Comparison of ENCODE assay signal across 8 cellular contexts in genomic region chr3:53045784-53046170, GRCh38. TPM values are rescaled to one million over a fixed set of nuclear protein-coding genes. Genes with fewer than 3 reads are reported as not detected.
DNase-seq lines count a peak whose midpoint lies in the region; ATAC-seq and TF ChIP-seq lines count a peak whose summit lies in the region.

TSS of gene SFMBT1 (minus strand) at chr3:53046073. CDS start at chr3:52969128, 76,945 bp downstream.

- DNase-seq in AG08395 (ENCODE audit: low spot score), result peak; percentile 94
- peak; percentile 75 for DNase-seq in OCI-M1 (lab: John Stamatoyannopoulos, UW)
- DNase-seq in activated T-helper 2 cell treated with anti-CD3 and anti-CD28 coated beads, Interferon-gamma antibody, Interleukin-2, Interleukin-4, amounts not matched to agents 10 μg/mL and 5 μg/mL and 100 μg/mL, durations not matched to agents 14 hours and 24 hours and 36 hours (ENCODE audit: low spot score), result no peak
- DNase-seq in fibroblast of villous mesenchyme (ENCODE audit: low read depth), result peak; percentile 61
- peak; percentile 76 for DNase-seq in stomach

- TF ChIP-seq RAD21 in neural cell (conservative IDR thresholded peaks at IDR 0.05), result no peak

- H3K9me3 Mint-ChIP-seq in activated T-helper 2 cell treated with anti-CD3 and anti-CD28 coated beads, Interferon-gamma antibody, Interleukin-2, Interleukin-4, amounts not matched to agents 10 μg/mL and 5 μg/mL and 100 μg/mL, durations not matched to agents 14 hours and 24 hours and 36 hours, result no peaks in the 10 kb centered on the region

- H3K27me3 ChIP-seq in neural cell (ENCODE audit: insufficient read depth, low read depth, low read length), result peaks cover 19% of the 10 kb centered on the region
- H3K27me3 ChIP-seq in stomach, result no peaks in the 10 kb centered on the region

- no peak for TF ChIP-seq POLR2A in stomach (IDR thresholded peaks at IDR 0.05)

- no peaks in the 10 kb centered on the region for H3F3A ChIP-seq in neural cell (ENCODE audit: insufficient read depth, low read length, poor library complexity, severe bottlenecking)

- no peaks in the 10 kb centered on the region for H3K9me2 ChIP-seq in neural cell (ENCODE audit: insufficient read depth, low read length)

- peak within 1 kb of the TSS; percentile 72 for H3K9ac ChIP-seq in neural cell (ENCODE audit: low read length)

- peaks cover 20% of the 10 kb centered on the region for H3K79me2 ChIP-seq in neural cell (replicated peaks; ENCODE audit: insufficient read depth, low read length)

- ATAC-seq in GM18861 (IDR thresholded peaks at IDR 0.05; ENCODE audit: unreplicated experiment), result peak; percentile 29
- peak; percentile 26 for ATAC-seq in HG03108 (IDR thresholded peaks at IDR 0.05; ENCODE audit: unreplicated experiment)

- TF ChIP-seq EP300 in neural cell (conservative IDR thresholded peaks at IDR 0.05; ENCODE audit: poor library complexity, severe bottlenecking), result no peak
- TF ChIP-seq EP300 in stomach (IDR thresholded peaks at IDR 0.05), result no peak

- H3K9me3 ChIP-seq in neural cell (ENCODE audit: low read length) (no peaks in the 10 kb centered on the region), stomach (no peaks in the 10 kb centered on the region)

- intact Hi-C loops in activated T-helper 2 cell treated with anti-CD3 and anti-CD28 coated beads, Interferon-gamma antibody, Interleukin-2, Interleukin-4, amounts not matched to agents 10 μg/mL and 5 μg/mL and 100 μg/mL, durations not matched to agents 14 hours and 24 hours and 36 hours (cut with micrococcal nuclease), result loop anchor here (2.0 kb wide), 1 partner anchor 149 kb away; the partner anchor contains the start of gene STIMATE
- intact Hi-C loops in stomach (cut with DNase I; ENCODE audit: low total_unique reads), result no loop called here

- H3K4me2 ChIP-seq in neural cell (ENCODE audit: low read length), result no peak within 1 kb of the TSS

- H3K4me3 ChIP-seq in fibroblast of villous mesenchyme (ENCODE audit: low read depth, low read length) (peak within 1 kb of the TSS; percentile 77), neural cell (ENCODE audit: low read length) (peak within 1 kb of the TSS; percentile 75), stomach (peak within 1 kb of the TSS; percentile 89 to 98 (median 96))

- TF ChIP-seq CTCF in fibroblast of villous mesenchyme (IDR thresholded peaks at IDR 0.05; ENCODE audit: insufficient read depth, low read depth, low read length) (no peak), neural cell (IDR thresholded peaks at IDR 0.05; ENCODE audit: poor library complexity, severe bottlenecking) (no peak), stomach (IDR thresholded peaks at IDR 0.05) (no peak)

- peaks cover 6% of the 10 kb centered on the region for H3K36me3 Mint-ChIP-seq in activated T-helper 2 cell treated with anti-CD3 and anti-CD28 coated beads, Interferon-gamma antibody, Interleukin-2, Interleukin-4, amounts not matched to agents 10 μg/mL and 5 μg/mL and 100 μg/mL, durations not matched to agents 14 hours and 24 hours and 36 hours (ENCODE audit: low read depth)

- peak within 1 kb of the TSS; percentile 21 for H2AFZ ChIP-seq in neural cell (ENCODE audit: low read depth, low read length)

- H3K27ac ChIP-seq in neural cell (ENCODE audit: low read length) (peak within 1 kb of the TSS; percentile 60), stomach (peak within 1 kb of the TSS; percentile 91 to 99 (median 95))

- H4K20me1 ChIP-seq in neural cell (ENCODE audit: insufficient read depth), result no peaks in the 10 kb centered on the region

- 0 to 2% (median 0%) methylated on average over 34 to 58 of the region's 58 CpGs for WGBS in stomach, 5 donors

- H3K4me1 ChIP-seq in stomach, result peaks cover 5 to 41% (median 27%) of the 10 kb centered on the region in 4 donors

- H3K27me3 Mint-ChIP-seq in activated T-helper 2 cell treated with anti-CD3 and anti-CD28 coated beads, Interferon-gamma antibody, Interleukin-2, Interleukin-4, amounts not matched to agents 10 μg/mL and 5 μg/mL and 100 μg/mL, durations not matched to agents 14 hours and 24 hours and 36 hours (ENCODE audit: low read depth), result peaks cover 13% of the 10 kb centered on the region

- peak within 1 kb of the TSS; percentile 91 for H3K27ac Mint-ChIP-seq in activated T-helper 2 cell treated with anti-CD3 and anti-CD28 coated beads, Interferon-gamma antibody, Interleukin-2, Interleukin-4, amounts not matched to agents 10 μg/mL and 5 μg/mL and 100 μg/mL, durations not matched to agents 14 hours and 24 hours and 36 hours

- H3K36me3 ChIP-seq in neural cell (ENCODE audit: insufficient read depth, low read length), result no peaks in the 10 kb centered on the region
- no peaks in the 10 kb centered on the region for H3K36me3 ChIP-seq in stomach

- peak within 1 kb of the TSS; percentile 91 for H3K4me3 Mint-ChIP-seq in activated T-helper 2 cell treated with anti-CD3 and anti-CD28 coated beads, Interferon-gamma antibody, Interleukin-2, Interleukin-4, amounts not matched to agents 10 μg/mL and 5 μg/mL and 100 μg/mL, durations not matched to agents 14 hours and 24 hours and 36 hours (ENCODE audit: low read depth)

- peaks cover 35% of the 10 kb centered on the region for H3K4me1 Mint-ChIP-seq in activated T-helper 2 cell treated with anti-CD3 and anti-CD28 coated beads, Interferon-gamma antibody, Interleukin-2, Interleukin-4, amounts not matched to agents 10 μg/mL and 5 μg/mL and 100 μg/mL, durations not matched to agents 14 hours and 24 hours and 36 hours (ENCODE audit: low read depth)

TF ChIP-seq in neural cell, 6 proteins besides CTCF, POLR2A, EP300 and RAD21:
- no peak for TF ChIP-seq TAF1 (IDR thresholded peaks at IDR 0.05; ENCODE audit: low read depth)
- TF ChIP-seq REST (IDR thresholded peaks at IDR 0.05; ENCODE audit: borderline replicate concordance), result no peak
- peak; percentile 39 for TF ChIP-seq POLR2AphosphoS5 (IDR thresholded peaks at IDR 0.05)

RNA-seq across cellular contexts. Expression of gene SFMBT1, which starts in this region (rescaled TPM):
- total RNA-seq in activated T-helper 2 cell treated with anti-CD3 and anti-CD28 coated beads, Interferon-gamma antibody, Interleukin-2, Interleukin-4, amounts not matched to agents 10 μg/mL and 5 μg/mL and 100 μg/mL, durations not matched to agents 14 hours and 24 hours and 36 hours, result 23.4 and 24.3 TPM in 2 replicates
- 3.9 and 4.8 TPM in 2 replicates for total RNA-seq in fibroblast of villous mesenchyme
- 17.3 and 41.7 TPM in 2 replicates for polyA plus RNA-seq in neural cell
- polyA minus RNA-seq in neural cell, result 37.7 and 50.1 TPM in 2 replicates
- 10 to 100 TPM in 1 of 5 donors, 1 to 10 TPM in 4; 5.8 to 29.4 (median 7.6) TPM for total RNA-seq in stomach
- polyA plus RNA-seq in stomach, result 1 to 10 TPM; 2.7 to 5.0 (median 3.4) TPM
